In genomic region chr5:57174128-57174849, GRCh38 we compare ENCODE assay signal across 8 cellular contexts. TPM values are rescaled to one million over a fixed set of nuclear protein-coding genes. Genes with fewer than 3 reads are reported as not detected.
DNase-seq lines count a peak whose midpoint lies in the region; ATAC-seq and TF ChIP-seq lines count a peak whose summit lies in the region.

No MANE protein-coding gene starts in this region.

- no peaks in the 10 kb centered on the region for H4K20me1 ChIP-seq in GM23248 (ENCODE audit: insufficient read depth)
- peaks cover 46% of the 10 kb centered on the region for H4K20me1 ChIP-seq in hepatocyte (ENCODE audit: insufficient read depth, poor library complexity, severe bottlenecking)

- H3K9me3 ChIP-seq in GM23248 (ENCODE audit: low read depth) (no peaks in the 10 kb centered on the region), hepatocyte (ENCODE audit: low read depth) (no peaks in the 10 kb centered on the region)

- peak overlapping the region; percentile 92 for H3K4me3 ChIP-seq in GM23248
- peak overlapping the region; percentile 66 for H3K4me3 ChIP-seq in hepatocyte

- no peaks in the 10 kb centered on the region for H3K36me3 ChIP-seq in GM23248 (ENCODE audit: low read depth)
- H3K36me3 ChIP-seq in hepatocyte (replicated peaks; ENCODE audit: insufficient read depth, low read depth): no peaks in the 10 kb centered on the region

- 0 to 1% methylated on average over 33 to 40 of the region's 47 CpGs for WGBS in GM23248 (ENCODE audit: low coverage in 1 of 2, low lambda C conversion rate in 2 of 2, missing lambda C conversion rate in 2 of 2), 2 experiments
- WGBS in hepatocyte (ENCODE audit: low lambda C conversion rate, missing lambda C conversion rate): 2% methylated on average over 30 of the region's 47 CpGs

- H3K79me2 ChIP-seq in GM23248 (ENCODE audit: insufficient read depth) (peaks cover 54% of the 10 kb centered on the region), hepatocyte (peaks cover 55% of the 10 kb centered on the region)

- peaks cover 26% of the 10 kb centered on the region for H3F3A ChIP-seq in GM23248 (ENCODE audit: insufficient read depth)

- ATAC-seq in HG02938 (IDR thresholded peaks at IDR 0.05; ENCODE audit: unreplicated experiment): no peak

- peak overlapping the region; percentile 100 for H3K9ac ChIP-seq in GM23248

- H3K9me2 ChIP-seq in GM23248 (ENCODE audit: insufficient read depth) (no peaks in the 10 kb centered on the region), hepatocyte (replicated peaks; ENCODE audit: insufficient read depth) (no peaks in the 10 kb centered on the region)

- peaks cover 33% of the 10 kb centered on the region for H3K4me1 ChIP-seq in GM23248 (ENCODE audit: insufficient read depth)
- peaks cover 8% of the 10 kb centered on the region for H3K4me1 ChIP-seq in hepatocyte (ENCODE audit: insufficient read depth)

- H3K4me2 ChIP-seq in GM23248 (ENCODE audit: unreplicated experiment): peak overlapping the region; percentile 96
- peak overlapping the region; percentile 84 for H3K4me2 ChIP-seq in hepatocyte

- peak; percentile 51 for DNase-seq in ELF-1 (ENCODE audit: low read depth, low spot score)
- DNase-seq in GM23248: peak; percentile 70
- peak; percentile 11 for DNase-seq in NOMO-1 treated with dmso at 0.1 percent for 144 hours (lab: John Stamatoyannopoulos, UW; ENCODE audit: unreplicated experiment)
- peak in 33 of 56 donors; percentile 21 to 74 (median 49) for DNase-seq in amygdala (lab: John Stamatoyannopoulos, UW)
- peak; percentile 61 for DNase-seq in hepatocyte (ENCODE audit: low spot score)
- peak; percentile 36 for DNase-seq in putamen (ENCODE audit: low spot score)
- DNase-seq in NCI-H2171 (lab: John Stamatoyannopoulos, UW): no peak

- H2AFZ ChIP-seq in GM23248: peak overlapping the region; percentile 79
- H2AFZ ChIP-seq in hepatocyte: peak overlapping the region; percentile 63

- no peak for TF ChIP-seq CTCF in hepatocyte (IDR thresholded peaks at IDR 0.05; ENCODE audit: poor library complexity)

- in situ Hi-C loops in GM23248 (cut with MboI): no loop called here

- H3K27me3 ChIP-seq in GM23248 (replicated peaks; ENCODE audit: insufficient read depth) (no peaks in the 10 kb centered on the region), hepatocyte (no peaks in the 10 kb centered on the region)

- H3K27ac ChIP-seq in GM23248: peak overlapping the region; percentile 99
- H3K27ac ChIP-seq in hepatocyte: peak overlapping the region; percentile 99

RNA-seq across cellular contexts. Expression of gene GPBP1, which starts 0.4 kb away (rescaled TPM):
- total RNA-seq in GM23248 (2014; rRNA removed; shearing (Covaris generic)): 35.5 and 41.7 TPM in 2 replicates
- 38.1 and 38.8 TPM in 2 replicates for polyA plus RNA-seq in GM23248 (2016; fragmentation: Nextera tagmentation; extraction: Ambion mirVana)
- 86.1 and 95.4 TPM in 2 replicates for total RNA-seq in hepatocyte
- polyA plus RNA-seq in hepatocyte: 47.0 and 49.0 TPM in 2 replicates
